20 cellular contexts compared by ENCODE assay signal in the genomic region with DNA sequence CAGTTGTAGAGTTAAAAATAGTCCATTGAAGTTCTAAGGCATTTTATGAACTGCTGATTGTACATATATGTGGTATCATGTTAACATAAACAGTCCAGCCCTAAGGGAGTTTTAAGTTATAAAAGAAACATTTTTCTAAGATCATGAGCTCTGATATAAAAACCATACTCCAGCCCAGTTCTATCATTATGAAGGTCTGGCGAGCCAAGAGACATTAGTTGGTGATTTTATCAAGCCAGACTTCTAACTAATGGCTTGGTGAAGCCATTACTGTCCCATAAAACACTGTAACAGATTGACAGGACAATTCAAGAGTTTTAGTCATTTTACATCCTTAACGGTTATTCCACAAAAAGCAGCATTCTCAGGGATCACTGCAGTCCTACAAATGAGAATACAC.
"Had no signal": no experiment of that assay in that cellular context is flagged by ENCODE, and none has a peak within 500 bp of the region (broad histone marks: within the 10 kb centered on the region; RNA-seq: fewer than 3 reads in every experiment).

No MANE protein-coding gene starts in this region.

- H3K27me3 ChIP-seq: neutrophil, pancreas, stomach, transverse colon had no signal

- H3K4me3 ChIP-seq: left ventricle myocardium inferior, pancreas, stomach, transverse colon had no signal

- DNase-seq: activated B cell treated with CpG ODN at 0.5 μM for 24 hours; activated CD4-positive, alpha-beta T cell treated with anti-CD3 and anti-CD28 coated beads for 36 hours; activated CD4-positive, alpha-beta T cell treated with anti-CD3 and anti-CD28 coated beads, Interleukin-2, amount 50 U/mL, for 4 hours; activated CD8-positive, alpha-beta memory T cell treated with anti-CD3 and anti-CD28 coated beads, Interleukin-2, amount 50 U/mL, for 48 hours; activated naive CD4-positive, alpha-beta T cell; activated naive CD8-positive, alpha-beta T cell treated with anti-CD3 and anti-CD28 coated beads for 36 hours; activated T-cell treated with anti-CD3 and anti-CD28 coated beads, Interleukin-2, amount 50 U/mL, for 4 hours; effector CD4-positive, alpha-beta T cell; glutamatergic neuron; hippocampal formation; kidney glomerular epithelial cell; left ventricle myocardium inferior; midbrain; natural killer cell; pancreas; right cardiac atrium; stomach; transverse colon had no signal

- H3K4me1 ChIP-seq: left ventricle myocardium inferior, stomach, transverse colon had no signal

- H3K9me3 ChIP-seq: left ventricle myocardium inferior, neutrophil, pancreas, stomach, transverse colon had no signal

- H3K36me3 ChIP-seq: left ventricle myocardium inferior, neutrophil, pancreas, stomach, transverse colon had no signal

- H3K27ac ChIP-seq: left ventricle myocardium inferior, neutrophil, pancreas, stomach, transverse colon had no signal

- ATAC-seq: activated CD4-positive, alpha-beta T cell treated with anti-CD3 and anti-CD28 coated beads for 36 hours; activated T-cell treated with anti-CD3 and anti-CD28 coated beads, Interleukin-2, amount 50 U/mL, for 4 hours; natural killer cell; pancreas; right cardiac atrium; stimulated activated memory B cell treated with anti-CD40 and anti-IgM and Interleukin-4, amounts not matched to agents 10 μg/mL and 1 μg/mL and 100 μg/mL, for 72 hours had no signal
